ENCODE assay signal across 1 cellular context in genomic region chr3:185937689-185938374, GRCh38.
TF ChIP-seq lines count a peak whose summit lies in the region.

TRA2B (minus strand) TSS chr3:185938014; CDS start chr3:185937860, 154 bp downstream.

TF ChIP-seq in WTC11, 78 proteins besides CTCF, POLR2A, EP300 and RAD21 (continued from another document):
- 0 out of 2 replicates have a peak, but pooled peaks have one; percentile 59 for TF ChIP-seq ATF6 (CRISPR knock-in tag; IDR thresholded peaks at IDR 0.05)
- peak; percentile 92; the same call in 1 of the 2 replicates for TF ChIP-seq SMAD3 (CRISPR knock-in tag; IDR thresholded peaks at IDR 0.05; ENCODE audit: borderline replicate concordance)
- TF ChIP-seq ARID4B (CRISPR knock-in tag; IDR thresholded peaks at IDR 0.05; ENCODE audit: borderline replicate concordance): peak; percentile 94
- TF ChIP-seq ETV6 (CRISPR knock-in tag; IDR thresholded peaks at IDR 0.05): peak; percentile 99
- peak; percentile 97 for TF ChIP-seq ZNF232 (CRISPR knock-in tag; IDR thresholded peaks at IDR 0.05)
- TF ChIP-seq ZMAT4 (CRISPR knock-in tag; IDR thresholded peaks at IDR 0.05): no peak
- TF ChIP-seq NFE2L1 (CRISPR knock-in tag; IDR thresholded peaks at IDR 0.05): peak; percentile 92; the same call in 1 of the 2 replicates
- TF ChIP-seq ZNF671 (CRISPR knock-in tag; IDR thresholded peaks at IDR 0.05): no peak
- no peak for TF ChIP-seq ZNF317 (CRISPR knock-in tag; IDR thresholded peaks at IDR 0.05; ENCODE audit: borderline replicate concordance, low read depth)
- TF ChIP-seq, protein P1, sequence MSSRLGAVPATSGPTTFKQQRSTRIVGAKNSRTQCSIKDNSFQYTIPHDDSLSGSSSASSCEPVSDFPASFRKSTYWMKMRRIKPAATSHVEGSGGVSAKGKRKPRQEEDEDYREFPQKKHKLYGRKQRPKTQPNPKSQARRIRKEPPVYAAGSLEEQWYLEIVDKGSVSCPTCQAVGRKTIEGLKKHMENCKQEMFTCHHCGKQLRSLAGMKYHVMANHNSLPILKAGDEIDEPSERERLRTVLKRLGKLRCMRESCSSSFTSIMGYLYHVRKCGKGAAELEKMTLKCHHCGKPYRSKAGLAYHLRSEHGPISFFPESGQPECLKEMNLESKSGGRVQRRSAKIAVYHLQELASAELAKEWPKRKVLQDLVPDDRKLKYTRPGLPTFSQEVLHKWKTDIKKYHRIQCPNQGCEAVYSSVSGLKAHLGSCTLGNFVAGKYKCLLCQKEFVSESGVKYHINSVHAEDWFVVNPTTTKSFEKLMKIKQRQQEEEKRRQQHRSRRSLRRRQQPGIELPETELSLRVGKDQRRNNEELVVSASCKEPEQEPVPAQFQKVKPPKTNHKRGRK (CRISPR knock-in tag; IDR thresholded peaks at IDR 0.05; ENCODE audit: borderline replicate concordance): no peak
- no peak for TF ChIP-seq SOX15 (CRISPR knock-in tag; IDR thresholded peaks at IDR 0.05)
- peak; percentile 64; the same call in 1 of the 2 replicates for TF ChIP-seq FOXJ3 (CRISPR knock-in tag; IDR thresholded peaks at IDR 0.05; ENCODE audit: borderline replicate concordance)
- peak; percentile 73 for TF ChIP-seq GABPB1 (CRISPR knock-in tag; IDR thresholded peaks at IDR 0.05)
- TF ChIP-seq, protein P2, sequence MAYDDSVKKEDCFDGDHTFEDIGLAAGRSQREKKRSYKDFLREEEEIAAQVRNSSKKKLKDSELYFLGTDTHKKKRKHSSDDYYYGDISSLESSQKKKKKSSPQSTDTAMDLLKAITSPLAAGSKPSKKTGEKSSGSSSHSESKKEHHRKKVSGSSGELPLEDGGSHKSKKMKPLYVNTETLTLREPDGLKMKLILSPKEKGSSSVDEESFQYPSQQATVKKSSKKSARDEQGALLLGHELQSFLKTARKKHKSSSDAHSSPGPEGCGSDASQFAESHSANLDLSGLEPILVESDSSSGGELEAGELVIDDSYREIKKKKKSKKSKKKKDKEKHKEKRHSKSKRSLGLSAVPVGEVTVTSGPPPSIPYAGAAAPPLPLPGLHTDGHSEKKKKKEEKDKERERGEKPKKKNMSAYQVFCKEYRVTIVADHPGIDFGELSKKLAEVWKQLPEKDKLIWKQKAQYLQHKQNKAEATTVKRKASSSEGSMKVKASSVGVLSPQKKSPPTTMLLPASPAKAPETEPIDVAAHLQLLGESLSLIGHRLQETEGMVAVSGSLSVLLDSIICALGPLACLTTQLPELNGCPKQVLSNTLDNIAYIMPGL (CRISPR knock-in tag; IDR thresholded peaks at IDR 0.05): no peak
- TF ChIP-seq EMX1 (CRISPR knock-in tag; IDR thresholded peaks at IDR 0.05): no peak
- no peak for TF ChIP-seq IRF2 (CRISPR knock-in tag; IDR thresholded peaks at IDR 0.05; ENCODE audit: borderline replicate concordance, low read depth)
- TF ChIP-seq, protein P3, sequence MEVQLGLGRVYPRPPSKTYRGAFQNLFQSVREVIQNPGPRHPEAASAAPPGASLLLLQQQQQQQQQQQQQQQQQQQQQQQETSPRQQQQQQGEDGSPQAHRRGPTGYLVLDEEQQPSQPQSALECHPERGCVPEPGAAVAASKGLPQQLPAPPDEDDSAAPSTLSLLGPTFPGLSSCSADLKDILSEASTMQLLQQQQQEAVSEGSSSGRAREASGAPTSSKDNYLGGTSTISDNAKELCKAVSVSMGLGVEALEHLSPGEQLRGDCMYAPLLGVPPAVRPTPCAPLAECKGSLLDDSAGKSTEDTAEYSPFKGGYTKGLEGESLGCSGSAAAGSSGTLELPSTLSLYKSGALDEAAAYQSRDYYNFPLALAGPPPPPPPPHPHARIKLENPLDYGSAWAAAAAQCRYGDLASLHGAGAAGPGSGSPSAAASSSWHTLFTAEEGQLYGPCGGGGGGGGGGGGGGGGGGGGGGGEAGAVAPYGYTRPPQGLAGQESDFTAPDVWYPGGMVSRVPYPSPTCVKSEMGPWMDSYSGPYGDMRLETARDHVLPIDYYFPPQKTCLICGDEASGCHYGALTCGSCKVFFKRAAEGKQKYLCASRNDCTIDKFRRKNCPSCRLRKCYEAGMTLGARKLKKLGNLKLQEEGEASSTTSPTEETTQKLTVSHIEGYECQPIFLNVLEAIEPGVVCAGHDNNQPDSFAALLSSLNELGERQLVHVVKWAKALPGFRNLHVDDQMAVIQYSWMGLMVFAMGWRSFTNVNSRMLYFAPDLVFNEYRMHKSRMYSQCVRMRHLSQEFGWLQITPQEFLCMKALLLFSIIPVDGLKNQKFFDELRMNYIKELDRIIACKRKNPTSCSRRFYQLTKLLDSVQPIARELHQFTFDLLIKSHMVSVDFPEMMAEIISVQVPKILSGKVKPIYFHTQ (CRISPR knock-in tag; IDR thresholded peaks at IDR 0.05): no peak
- TF ChIP-seq TCF7 (CRISPR knock-in tag; IDR thresholded peaks at IDR 0.05; ENCODE audit: low read depth): no peak
- TF ChIP-seq E2F4 (CRISPR knock-in tag; IDR thresholded peaks at IDR 0.05; ENCODE audit: borderline replicate concordance, low read depth): no peak
- TF ChIP-seq GTF2I (CRISPR knock-in tag; conservative IDR thresholded peaks at IDR 0.05): no peak
- TF ChIP-seq FOXP1 (CRISPR knock-in tag; IDR thresholded peaks at IDR 0.05; ENCODE audit: borderline replicate concordance): peak; percentile 89
- TF ChIP-seq SMAD4 (CRISPR knock-in tag; IDR thresholded peaks at IDR 0.05): no peak
- peak; percentile 97 for TF ChIP-seq FOXP4 (CRISPR knock-in tag; IDR thresholded peaks at IDR 0.05)
- 0 out of 2 replicates have a peak, but pooled peaks have one; percentile 27 for TF ChIP-seq HMGA2 (CRISPR knock-in tag; IDR thresholded peaks at IDR 0.05)
- TF ChIP-seq NR1H2 (CRISPR knock-in tag; IDR thresholded peaks at IDR 0.05): peak; percentile 78; the same call in 1 of the 2 replicates
- no peak for TF ChIP-seq CDX4 (CRISPR knock-in tag; IDR thresholded peaks at IDR 0.05; ENCODE audit: borderline replicate concordance)
- no peak for TF ChIP-seq ZNF396 (CRISPR knock-in tag; IDR thresholded peaks at IDR 0.05; ENCODE audit: borderline replicate concordance)
- TF ChIP-seq CREB1 (CRISPR knock-in tag; IDR thresholded peaks at IDR 0.05): peak; percentile 86; the same call in 1 of the 2 replicates
- no peak for TF ChIP-seq CBFB (CRISPR knock-in tag; IDR thresholded peaks at IDR 0.05; ENCODE audit: low read depth)
TF ChIP-seq in WTC11: peak in this region for 39.
